ENCODE assay signal across 25 cellular contexts in genomic region chr12:120363274-120363855, GRCh38. TPM values are rescaled to one million over a fixed set of nuclear protein-coding genes. Genes with fewer than 3 reads are reported as not detected.
DNase-seq lines count a peak whose midpoint lies in the region; ATAC-seq and TF ChIP-seq lines count a peak whose summit lies in the region.
"Had no signal": no experiment of that assay in that cellular context is flagged by ENCODE, and none has a peak within 500 bp of the region (broad histone marks: within the 10 kb centered on the region; RNA-seq: fewer than 3 reads in every experiment).

No MANE protein-coding gene starts in this region.

- H3K27me3 Mint-ChIP-seq in T-helper 2 cell treated with Interferon-gamma antibody and Interleukin-4, amounts not matched to agents 5 μg/mL and 100 μg/mL, for 36 hours (ENCODE audit: low read depth), result peaks cover 69% of the 10 kb centered on the region

- no peak overlapping the region for H3K4me3 ChIP-seq in cardiac muscle cell
- H3K4me3 ChIP-seq in SK-N-MC, result peak overlapping the region; percentile 24
- H3K4me3 ChIP-seq in mesendoderm (ENCODE audit: low read length), result no peak overlapping the region
- H3K4me3 ChIP-seq: A549; BLaER1 treated with 17β-estradiol and CSF1 and Interleukin-3, amounts not matched to agents 10 nM and 100 nM; vagina had no signal

- no peak overlapping the region for H4K5ac ChIP-seq in mesendoderm (ENCODE audit: low read length)

- ATAC-seq in Right ventricle myocardium inferior, result no peak
- ATAC-seq: A549; activated T-cell treated with anti-CD3 and anti-CD28 coated beads, Interleukin-2, amount 50 U/mL, for 72 hours; natural killer cell had no signal

- intact Hi-C loops in Right ventricle myocardium inferior (cut with DNase I), result no loop called here

- H2AK5ac ChIP-seq in mesendoderm (ENCODE audit: low read length), result no peak overlapping the region

- H3K9me3 ChIP-seq in cardiac muscle cell (ENCODE audit: low read depth) (no peaks in the 10 kb centered on the region), SK-N-MC (ENCODE audit: low read depth, low read length) (no peaks in the 10 kb centered on the region)
- H3K9me3 ChIP-seq: A549; BLaER1 treated with 17β-estradiol and CSF1 and Interleukin-3, amounts not matched to agents 10 nM and 100 nM; vagina had no signal

- no peak for TF ChIP-seq CTCF in cardiac muscle cell (IDR thresholded peaks at IDR 0.05; ENCODE audit: low read depth, low read length)

- H3K4me2 ChIP-seq in mesendoderm (ENCODE audit: low read length), result no peak overlapping the region
- H3K4me2 ChIP-seq: A549 had no signal

- WGBS in mesendoderm (ENCODE audit: extremely low coverage, insufficient coverage, low lambda C conversion rate), result no CpG with 5 or more reads among the region's 9 CpGs

- no peak overlapping the region for H3K23ac ChIP-seq in mesendoderm (ENCODE audit: low read length)

- no peak overlapping the region for H4K8ac ChIP-seq in mesendoderm (ENCODE audit: low read depth, low read length)

- no peak overlapping the region for H3K9ac ChIP-seq in SK-N-MC (ENCODE audit: insufficient read length)
- H3K9ac ChIP-seq in mesendoderm (ENCODE audit: low read length), result no peak overlapping the region

- H3K36me3 Mint-ChIP-seq in T-helper 2 cell treated with Interferon-gamma antibody and Interleukin-4, amounts not matched to agents 5 μg/mL and 100 μg/mL, for 36 hours (ENCODE audit: low read depth), result no peaks in the 10 kb centered on the region
- H3K36me3 Mint-ChIP-seq: activated naive CD8-positive, alpha-beta T cell; natural killer cell had no signal

- no peak overlapping the region for H2BK120ac ChIP-seq in mesendoderm (ENCODE audit: low read depth, low read length)

- H3K27ac ChIP-seq in cardiac muscle cell (peak overlapping the region; percentile 97), SK-N-MC (peak overlapping the region; percentile 83), mesendoderm (ENCODE audit: low read depth, low read length) (no peak overlapping the region)
- H3K27ac ChIP-seq: A549; BLaER1 treated with 17β-estradiol and CSF1 and Interleukin-3, amounts not matched to agents 10 nM and 100 nM; vagina had no signal

- H3K79me2 ChIP-seq in mesendoderm (ENCODE audit: control insufficient read depth, insufficient read depth, low read length), result peaks cover 12% of the 10 kb centered on the region

- H3K4ac ChIP-seq in mesendoderm (ENCODE audit: low read depth, low read length), result no peak overlapping the region

- H2BK5ac ChIP-seq in mesendoderm (ENCODE audit: low read length), result no peak overlapping the region

- H3K27ac Mint-ChIP-seq in T-helper 2 cell treated with Interferon-gamma antibody and Interleukin-4, amounts not matched to agents 5 μg/mL and 100 μg/mL, for 36 hours, result no peak overlapping the region
- H3K27ac Mint-ChIP-seq: activated naive CD8-positive, alpha-beta T cell; activated T-cell treated with anti-CD3 and anti-CD28 coated beads, Interleukin-2, amount 50 U/mL, for 72 hours; natural killer cell had no signal

- no peak overlapping the region for H3K4me3 Mint-ChIP-seq in T-helper 2 cell treated with Interferon-gamma antibody and Interleukin-4, amounts not matched to agents 5 μg/mL and 100 μg/mL, for 36 hours
- H3K4me3 Mint-ChIP-seq: activated naive CD8-positive, alpha-beta T cell; activated T-cell treated with anti-CD3 and anti-CD28 coated beads, Interleukin-2, amount 50 U/mL, for 72 hours; natural killer cell had no signal

- H3K79me1 ChIP-seq in mesendoderm (ENCODE audit: low read length), result peaks cover 10% of the 10 kb centered on the region

- no peaks in the 10 kb centered on the region for H3K9me3 Mint-ChIP-seq in T-helper 2 cell treated with Interferon-gamma antibody and Interleukin-4, amounts not matched to agents 5 μg/mL and 100 μg/mL, for 36 hours
- H3K9me3 Mint-ChIP-seq: activated T-cell treated with anti-CD3 and anti-CD28 coated beads, Interleukin-2, amount 50 U/mL, for 72 hours; natural killer cell had no signal

- H3K4me1 ChIP-seq in cardiac muscle cell (ENCODE audit: low read depth) (peaks cover 23% of the 10 kb centered on the region), mesendoderm (ENCODE audit: control insufficient read depth, low read depth, low read length) (peaks cover 19% of the 10 kb centered on the region)

- H2BK15ac ChIP-seq in mesendoderm (replicated peaks; ENCODE audit: low read depth), result no peak overlapping the region

- H3K36me3 ChIP-seq in cardiac muscle cell (no peaks in the 10 kb centered on the region), SK-N-MC (ENCODE audit: insufficient read depth, low read length) (peaks cover 8% of the 10 kb centered on the region; the same call in 1 of the 2 replicates), mesendoderm (ENCODE audit: control insufficient read depth, insufficient read depth, low read length) (peaks cover 3% of the 10 kb centered on the region)
- H3K36me3 ChIP-seq: BLaER1 treated with 17β-estradiol and CSF1 and Interleukin-3, amounts not matched to agents 10 nM and 100 nM; vagina had no signal

- DNase-seq in cardiac muscle cell (ENCODE audit: low read depth in 1 of 2, low spot score in 1 of 2), result no peak
- DNase-seq in Right ventricle myocardium inferior (ENCODE audit: missing footprints), result no peak
- peak; percentile 14 for DNase-seq in SK-N-MC (ENCODE audit: low read depth, low spot score)
- peak; percentile 59 for DNase-seq in mesendoderm
- no peak for DNase-seq in COLO668 (lab: John Stamatoyannopoulos, UW; ENCODE audit: unreplicated experiment)
- DNase-seq in GM19238 (ENCODE audit: insufficient read length, low spot score), result no peak
- no peak for DNase-seq in NCI-H2227 (lab: John Stamatoyannopoulos, UW; ENCODE audit: unreplicated experiment)
- no peak for DNase-seq in T-helper 2 cell treated with Interferon-gamma antibody and Interleukin-4, amounts not matched to agents 5 μg/mL and 100 μg/mL, for 36 hours (ENCODE audit: low spot score)
- DNase-seq: activated CD4-positive, CD25-positive, alpha-beta regulatory T cell; activated CD8-positive, alpha-beta memory T cell treated with anti-CD3 and anti-CD28 coated beads for 24 hours; activated T-cell treated with anti-CD3 and anti-CD28 coated beads, Interleukin-2, amount 50 U/mL, for 72 hours; cortex of kidney; KBM-7; kidney; natural killer cell; NCI-H2029; NCI-H510A treated with DMSO at 0.1 percent for 48 hours; SHP77 treated with DMSO at 0.1 percent for 48 hours; stimulated activated CD4-positive, alpha-beta T cell treated with anti-CD3 and anti-CD28 coated beads, Interleukin-4, amount 100 ng/mL, for 24 hours had no signal

- H3K56ac ChIP-seq in mesendoderm (ENCODE audit: low read length), result no peak overlapping the region

- no peak overlapping the region for H3K18ac ChIP-seq in mesendoderm (ENCODE audit: low read length)

- H3K4me1 Mint-ChIP-seq in T-helper 2 cell treated with Interferon-gamma antibody and Interleukin-4, amounts not matched to agents 5 μg/mL and 100 μg/mL, for 36 hours (ENCODE audit: low read depth), result peaks cover 2% of the 10 kb centered on the region

- no peaks in the 10 kb centered on the region for H3K27me3 ChIP-seq in cardiac muscle cell
- no peaks in the 10 kb centered on the region for H3K27me3 ChIP-seq in mesendoderm (ENCODE audit: insufficient read depth, low read length, poor library complexity)
- H3K27me3 ChIP-seq: vagina had no signal

RNA-seq across cellular contexts. Expression of gene MSI1, which starts 5.6 kb away (rescaled TPM):
- total RNA-seq in cardiac muscle cell, result 22.5 and 28.8 TPM in 2 replicates
- 26.2 and 38.7 TPM in 2 replicates for polyA plus RNA-seq in cardiac muscle cell
- total RNA-seq in Right ventricle myocardium inferior, result 6.4 TPM
- 30.8 TPM for polyA plus RNA-seq in mesendoderm (2013, experiment 1 of 2)
- polyA plus RNA-seq in mesendoderm (2013, experiment 2 of 2), result 29.9 TPM
- total RNA-seq: natural killer cell, OCI-LY7, pulmonary artery endothelial cell had no signal

RNA-seq across cellular contexts. Expression of gene PLA2G1B, which starts 35.8 kb away (rescaled TPM):
- total RNA-seq in cardiac muscle cell, result not detected in 2 replicates
- polyA plus RNA-seq in cardiac muscle cell, result not detected in 2 replicates
- total RNA-seq in Right ventricle myocardium inferior, result not detected
- polyA plus RNA-seq in mesendoderm (2013, experiment 1 of 2), result not detected
- not detected for polyA plus RNA-seq in mesendoderm (2013, experiment 2 of 2)
- total RNA-seq: activated T-cell treated with anti-CD3 and anti-CD28 coated beads, Interleukin-2, amount 50 U/mL, for 72 hours; kidney; OCI-LY7; pulmonary artery endothelial cell; vagina had no signal

Comparison
In these comparisons a context has a peak if more than half of its experiments do, and no peak if none do; other contexts are left out.
1. DNase-seq: peak in SK-N-MC (single experiment) and mesendoderm (single experiment); none in cardiac muscle cell (0 of 2), Right ventricle myocardium inferior (single experiment), COLO668 (single experiment), GM19238 (single experiment), NCI-H2227 (single experiment) and T-helper 2 cell treated with Interferon-gamma antibody and Interleukin-4, amounts not matched to agents 5 μg/mL and 100 μg/mL, for 36 hours (single experiment).